ENCODE assay signal across 1 cellular context in genomic region chr18:63198098-63198760, GRCh38.
TF ChIP-seq lines count a peak whose summit lies in the region.

No MANE protein-coding gene starts in this region.

TF ChIP-seq in K562, 482 proteins besides CTCF, POLR2A, EP300 and RAD21:
- TF ChIP-seq USF1 (CRISPR knock-in tag; IDR thresholded peaks at IDR 0.05) (no peak), PYGO2 (tag; IDR thresholded peaks at IDR 0.05) (no peak), RFX5 (IDR thresholded peaks at IDR 0.05; ENCODE audit: low read depth, low read length) (no peak), FOXA3 (CRISPR knock-in tag; conservative IDR thresholded peaks at IDR 0.05 in 1 of 2, IDR thresholded peaks at IDR 0.05 in 1 of 2) (no peak)
TF ChIP-seq in K562: peak in this region for 0.
